Comparison of ENCODE assay signal across 16 cellular contexts in the genomic region with DNA sequence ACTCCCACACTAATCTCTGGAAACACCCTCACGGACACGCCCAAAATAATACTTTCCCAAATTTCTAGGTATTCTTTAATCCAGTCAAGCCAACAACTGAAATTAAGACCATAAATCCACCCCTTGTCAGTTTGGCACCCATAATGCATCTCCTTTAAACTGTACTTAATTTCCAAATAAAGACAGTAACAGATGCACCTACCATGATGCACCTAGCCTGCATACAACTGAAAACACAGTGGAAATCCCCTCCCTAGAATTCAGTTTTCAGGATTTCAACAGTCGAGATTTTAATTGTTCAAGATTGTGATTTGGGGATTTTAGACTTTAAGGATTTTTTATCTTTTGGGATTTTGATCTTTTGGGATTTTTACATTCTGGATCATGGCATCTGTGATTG. TPM values are rescaled to one million over a fixed set of nuclear protein-coding genes. Genes with fewer than 3 reads are reported as not detected.
A peak's percentile ranks its signal among the peaks of the same experiment; 100 is the strongest.
DNase-seq lines count a peak whose midpoint lies in the region; ATAC-seq lines count a peak whose summit lies in the region.
"Had no signal": no experiment of that assay in that cellular context is flagged by ENCODE, and none has a peak within 500 bp of the region (broad histone marks: within the 10 kb centered on the region; RNA-seq: fewer than 3 reads in every experiment).

No MANE protein-coding gene starts in this region.

- in situ Hi-C loops in ACHN (cut with HindIII; ENCODE audit: low pct_ligation_motif_present, low pct_unique_long_range_greater_than_20kb, low sequenced_read_pairs), result no loop called here

- peak overlapping the region; percentile 34 for H3K27ac Mint-ChIP-seq in activated T-cell treated with anti-CD3 and anti-CD28 coated beads, Interleukin-2, amount 50 U/mL, for 72 hours
- peak overlapping the region; percentile 75 for H3K27ac Mint-ChIP-seq in T-helper 17 cell
- peak overlapping the region; percentile 6 to 88 (median 65) for H3K27ac Mint-ChIP-seq in immature natural killer cell
- peak overlapping the region; percentile 81 for H3K27ac Mint-ChIP-seq in stimulated activated naive B cell treated with anti-CD40 and anti-IgM and Interleukin-4, amounts not matched to agents 10 μg/mL and 1 μg/mL and 100 μg/mL, for 72 hours

- peaks cover 8 to 20% of the 10 kb centered on the region in 2 donors for H3K36me3 Mint-ChIP-seq in activated T-cell treated with anti-CD3 and anti-CD28 coated beads, Interleukin-2, amount 50 U/mL, for 72 hours (ENCODE audit: insufficient read depth in 2 of 2)
- peaks cover 2% of the 10 kb centered on the region for H3K36me3 Mint-ChIP-seq in T-helper 17 cell (ENCODE audit: low read depth)
- H3K36me3 Mint-ChIP-seq in immature natural killer cell, result peaks cover 3 to 31% (median 7%) of the 10 kb centered on the region in 3 donors
- H3K36me3 Mint-ChIP-seq in stimulated activated naive B cell treated with anti-CD40 and anti-IgM and Interleukin-4, amounts not matched to agents 10 μg/mL and 1 μg/mL and 100 μg/mL, for 72 hours, result peaks cover 15 to 18% of the 10 kb centered on the region in 2 donors

- peaks cover 3 to 4% of the 10 kb centered on the region in 2 donors for H3K9me3 Mint-ChIP-seq in activated T-cell treated with anti-CD3 and anti-CD28 coated beads, Interleukin-2, amount 50 U/mL, for 72 hours
- H3K9me3 Mint-ChIP-seq in immature natural killer cell, result no peaks in the 10 kb centered on the region
- H3K9me3 Mint-ChIP-seq in stimulated activated naive B cell treated with anti-CD40 and anti-IgM and Interleukin-4, amounts not matched to agents 10 μg/mL and 1 μg/mL and 100 μg/mL, for 72 hours, result peaks cover 5 to 8% of the 10 kb centered on the region in 2 donors

- no peaks in the 10 kb centered on the region for H3K9me3 ChIP-seq in T-helper 17 cell (ENCODE audit: control insufficient read depth, low read length, poor library complexity, severe bottlenecking)

- DNase-seq in activated T-cell treated with anti-CD3 and anti-CD28 coated beads, Interleukin-2, amount 50 U/mL, for 72 hours, result no peak
- DNase-seq in activated T-cell treated with anti-CD3 and anti-CD28 coated beads, Interleukin-2, amount 50 U/mL, for 48 hours, result no peak
- no peak for DNase-seq in T-helper 17 cell
- DNase-seq in immature natural killer cell, result no peak
- DNase-seq in stimulated activated naive B cell treated with anti-CD40 and anti-IgM and Interleukin-4, amounts not matched to agents 10 μg/mL and 1 μg/mL and 100 μg/mL, for 72 hours, result no peak
- no peak for DNase-seq in ecto neural progenitor cell (ENCODE audit: low spot score)
- DNase-seq in ACHN, result no peak
- no peak for DNase-seq in NCI-H2171 treated with DMSO at 0.1 percent for 48 hours (lab: John Stamatoyannopoulos, UW)
- DNase-seq: Calu3, DMS53, NCI-H1417 treated with DMSO at 0.1 percent for 48 hours, NCI-H2029 treated with DMSO at 0.1 percent for 48 hours, NCI-H510A, NCI-H774, RPMI8226 had no signal

- no peaks in the 10 kb centered on the region for H3K27me3 Mint-ChIP-seq in activated T-cell treated with anti-CD3 and anti-CD28 coated beads, Interleukin-2, amount 50 U/mL, for 72 hours (ENCODE audit: low read depth)
- H3K27me3 Mint-ChIP-seq in T-helper 17 cell (no peaks in the 10 kb centered on the region), immature natural killer cell (ENCODE audit: low read depth in 3 of 3) (peaks cover 0 to 3% (median 2%) of the 10 kb centered on the region in 3 donors)
- H3K27me3 Mint-ChIP-seq in stimulated activated naive B cell treated with anti-CD40 and anti-IgM and Interleukin-4, amounts not matched to agents 10 μg/mL and 1 μg/mL and 100 μg/mL, for 72 hours, result no peaks in the 10 kb centered on the region

- no peak for ATAC-seq in activated T-cell treated with anti-CD3 and anti-CD28 coated beads, Interleukin-2, amount 50 U/mL, for 72 hours (replicated peaks in 1 of 2)
- ATAC-seq in T-helper 17 cell, result peak; percentile 63
- no peak for ATAC-seq in stimulated activated naive B cell treated with anti-CD40 and anti-IgM and Interleukin-4, amounts not matched to agents 10 μg/mL and 1 μg/mL and 100 μg/mL, for 72 hours (replicated peaks)
- ATAC-seq: K562 had no signal

- H3K4me1 Mint-ChIP-seq in activated T-cell treated with anti-CD3 and anti-CD28 coated beads, Interleukin-2, amount 50 U/mL, for 72 hours (ENCODE audit: low read depth), result peaks cover 59% of the 10 kb centered on the region
- peaks cover 25% of the 10 kb centered on the region for H3K4me1 Mint-ChIP-seq in T-helper 17 cell
- H3K4me1 Mint-ChIP-seq in immature natural killer cell, result peaks cover 47 to 51% of the 10 kb centered on the region in 2 donors
- peaks cover 17 to 31% of the 10 kb centered on the region in 2 donors for H3K4me1 Mint-ChIP-seq in stimulated activated naive B cell treated with anti-CD40 and anti-IgM and Interleukin-4, amounts not matched to agents 10 μg/mL and 1 μg/mL and 100 μg/mL, for 72 hours

- peak overlapping the region in 1 of 2 donors; percentile 36 for H3K4me3 Mint-ChIP-seq in activated T-cell treated with anti-CD3 and anti-CD28 coated beads, Interleukin-2, amount 50 U/mL, for 72 hours
- H3K4me3 Mint-ChIP-seq in T-helper 17 cell, result peak overlapping the region; percentile 28
- peak overlapping the region in 1 of 5 donors; percentile 29 for H3K4me3 Mint-ChIP-seq in immature natural killer cell
- no peak overlapping the region for H3K4me3 Mint-ChIP-seq in stimulated activated naive B cell treated with anti-CD40 and anti-IgM and Interleukin-4, amounts not matched to agents 10 μg/mL and 1 μg/mL and 100 μg/mL, for 72 hours

RNA-seq across cellular contexts. Expression of a gene that starts 17.1 kb away (rescaled TPM):
- total RNA-seq in activated T-cell treated with anti-CD3 and anti-CD28 coated beads, Interleukin-2, amount 50 U/mL, for 72 hours, result 10 to 100 TPM; 49.2 to 56.4 TPM
- 100 to 1,000 TPM; 107 to 124 TPM for total RNA-seq in T-helper 17 cell
- 100 to 1,000 TPM; 255 to 300 (median 271) TPM for polyA plus RNA-seq in immature natural killer cell
